Comparison of ENCODE assay signal across 24 cellular contexts in the genomic region with DNA sequence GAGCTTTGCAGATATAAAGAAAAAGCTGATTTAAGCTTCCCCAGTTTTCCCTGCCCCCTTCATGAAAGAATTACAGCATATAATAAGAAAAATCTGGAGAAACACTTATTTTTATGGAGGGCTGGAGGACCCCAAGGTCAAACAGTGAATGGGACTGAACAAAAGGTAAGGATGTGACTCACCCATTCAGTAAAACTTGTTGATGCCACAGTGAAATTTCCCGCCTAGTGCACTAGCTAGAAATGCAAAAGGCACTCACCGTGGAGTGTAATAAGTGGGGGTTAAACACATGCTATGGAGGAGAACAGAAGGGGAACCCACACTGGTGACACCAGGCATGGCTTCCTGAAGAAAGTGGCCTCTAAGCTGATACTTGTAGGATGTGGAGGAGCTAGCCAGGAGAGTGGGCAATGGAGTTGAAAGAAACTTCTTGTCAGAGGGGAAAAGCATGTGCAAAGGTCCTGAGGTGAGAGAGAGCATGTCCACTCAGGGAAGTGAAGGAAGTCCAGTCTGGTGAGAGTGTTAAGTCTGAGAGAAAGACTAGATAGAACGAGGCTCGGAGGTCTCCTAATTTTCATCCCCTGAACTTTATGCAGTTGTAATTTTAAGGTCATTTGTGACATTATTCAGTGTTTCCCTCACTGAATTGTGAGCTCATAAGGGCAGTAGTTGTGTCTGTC.
DNase-seq lines count a peak whose midpoint lies in the region; ATAC-seq, FAIRE-seq and TF ChIP-seq lines count a peak whose summit lies in the region.
"Had no signal": no experiment of that assay in that cellular context is flagged by ENCODE, and none has a peak within 500 bp of the region (broad histone marks: within the 10 kb centered on the region; RNA-seq: fewer than 3 reads in every experiment).

No MANE protein-coding gene starts in this region.

- no peak for DNase-seq in activated CD8-positive, alpha-beta T cell treated with anti-CD3 and anti-CD28 coated beads for 36 hours
- no peak for DNase-seq in activated CD8-positive, alpha-beta T cell treated with anti-CD3 and anti-CD28 coated beads, Interleukin-2, amount 10 ng/mL, durations not matched to agents 7 days and 5 days
- DNase-seq in right cardiac atrium (no peak), Right ventricle myocardium inferior (ENCODE audit: missing footprints) (no peak), fibroblast of pulmonary artery (ENCODE audit: low read depth) (peak; percentile 30), urothelium cell line (ENCODE audit: low spot score) (no peak), nephron progenitor cell (no peak), pons (ENCODE audit: low spot score) (no peak)
- DNase-seq: ACHN; CD4-positive, alpha-beta T cell; COR-L47; DMS79; KG1; NCI-H1105; NCI-H2029 treated with DMSO at 0.1 percent for 48 hours; NCI-H345; NCI-H524; NCI-H774; NK-92 treated with Interleukin-12 subunit alpha and Interleukin-12 subunit beta, amount 100 ng/mL, for 24 hours had no signal

- H3K27me3 Mint-ChIP-seq in activated CD8-positive, alpha-beta T cell treated with anti-CD3 and anti-CD28 coated beads for 36 hours, result no peaks in the 10 kb centered on the region
- no peaks in the 10 kb centered on the region for H3K27me3 Mint-ChIP-seq in activated CD8-positive, alpha-beta T cell treated with anti-CD3 and anti-CD28 coated beads, Interleukin-2, amount 10 ng/mL, durations not matched to agents 7 days and 5 days (ENCODE audit: low read depth)
- peaks cover 9% of the 10 kb centered on the region for H3K27me3 Mint-ChIP-seq in nephron progenitor cell (ENCODE audit: low read depth, poor library complexity)
- H3K27me3 Mint-ChIP-seq: CD4-positive, alpha-beta T cell had no signal

- H3K4me3 ChIP-seq in right cardiac atrium (ENCODE audit: low read length) (no peak overlapping the region), fibroblast of pulmonary artery (replicated peaks; ENCODE audit: low read depth, low read length) (no peak overlapping the region)
- H3K4me3 ChIP-seq: BLaER1 had no signal

- peak overlapping the region; percentile 47 for H3K27ac Mint-ChIP-seq in activated CD8-positive, alpha-beta T cell treated with anti-CD3 and anti-CD28 coated beads for 36 hours
- H3K27ac Mint-ChIP-seq in activated CD8-positive, alpha-beta T cell treated with anti-CD3 and anti-CD28 coated beads, Interleukin-2, amount 10 ng/mL, durations not matched to agents 7 days and 5 days, result no peak overlapping the region
- no peak overlapping the region for H3K27ac Mint-ChIP-seq in nephron progenitor cell
- H3K27ac Mint-ChIP-seq: CD4-positive, alpha-beta T cell had no signal

- POLR2A ChIA-PET in activated CD8-positive, alpha-beta T cell treated with anti-CD3 and anti-CD28 coated beads for 36 hours (lab: Charles Lee), result interaction anchor here (0.8 kb wide), 1 partner anchor 48 kb away, joined by 3 read pairs; no protein-coding TSS in a partner anchor
- POLR2A ChIA-PET in activated CD8-positive, alpha-beta T cell treated with anti-CD3 and anti-CD28 coated beads, Interleukin-2, amount 10 ng/mL, durations not matched to agents 7 days and 5 days (lab: Charles Lee), result no interaction called here

- no peaks in the 10 kb centered on the region for H3K27me3 ChIP-seq in right cardiac atrium (ENCODE audit: control insufficient read depth, insufficient read depth)
- H3K27me3 ChIP-seq: BLaER1 had no signal

- no peaks in the 10 kb centered on the region for H3K4me1 ChIP-seq in right cardiac atrium (ENCODE audit: control insufficient read depth, insufficient read depth, low read length)
- H3K4me1 ChIP-seq: BLaER1 had no signal

- WGBS in right cardiac atrium, result 85% methylated on average over 4 of the region's 4 CpGs

- TF ChIP-seq CTCF in activated CD8-positive, alpha-beta T cell treated with anti-CD3 and anti-CD28 coated beads for 36 hours (IDR thresholded peaks at IDR 0.05), result no peak
- TF ChIP-seq CTCF in fibroblast of pulmonary artery (IDR thresholded peaks at IDR 0.05; ENCODE audit: low read length, missing control alignments), result no peak
- no peak for TF ChIP-seq CTCF in nephron progenitor cell (IDR thresholded peaks at IDR 0.05)

- intact Hi-C loops in activated CD8-positive, alpha-beta T cell treated with anti-CD3 and anti-CD28 coated beads for 36 hours (cut with micrococcal nuclease), result no loop called here
- intact Hi-C loops in right cardiac atrium (cut with DNase I), result no loop called here
- intact Hi-C loops in Right ventricle myocardium inferior (cut with DNase I), result no loop called here

- H3K9me3 ChIP-seq in right cardiac atrium (ENCODE audit: control insufficient read depth, low read length), result no peaks in the 10 kb centered on the region
- H3K9me3 ChIP-seq: BLaER1 had no signal

- no peak for ATAC-seq in activated CD8-positive, alpha-beta T cell treated with anti-CD3 and anti-CD28 coated beads for 36 hours
- ATAC-seq in activated CD8-positive, alpha-beta T cell treated with anti-CD3 and anti-CD28 coated beads, Interleukin-2, amount 10 ng/mL, durations not matched to agents 7 days and 5 days, result no peak
- ATAC-seq in right cardiac atrium (no peak), Right ventricle myocardium inferior (no peak)
- ATAC-seq: Panc1 had no signal

- H3K9me3 Mint-ChIP-seq in activated CD8-positive, alpha-beta T cell treated with anti-CD3 and anti-CD28 coated beads for 36 hours, result no peaks in the 10 kb centered on the region
- H3K9me3 Mint-ChIP-seq in activated CD8-positive, alpha-beta T cell treated with anti-CD3 and anti-CD28 coated beads, Interleukin-2, amount 10 ng/mL, durations not matched to agents 7 days and 5 days (ENCODE audit: insufficient read depth), result no peaks in the 10 kb centered on the region
- H3K9me3 Mint-ChIP-seq in nephron progenitor cell, result peaks cover 10% of the 10 kb centered on the region
- H3K9me3 Mint-ChIP-seq: CD4-positive, alpha-beta T cell had no signal

- no peak overlapping the region for H3K4me3 Mint-ChIP-seq in activated CD8-positive, alpha-beta T cell treated with anti-CD3 and anti-CD28 coated beads for 36 hours
- no peak overlapping the region for H3K4me3 Mint-ChIP-seq in activated CD8-positive, alpha-beta T cell treated with anti-CD3 and anti-CD28 coated beads, Interleukin-2, amount 10 ng/mL, durations not matched to agents 7 days and 5 days
- H3K4me3 Mint-ChIP-seq in nephron progenitor cell, result no peak overlapping the region
- H3K4me3 Mint-ChIP-seq: CD4-positive, alpha-beta T cell had no signal

- peaks cover 18% of the 10 kb centered on the region for H3K36me3 Mint-ChIP-seq in activated CD8-positive, alpha-beta T cell treated with anti-CD3 and anti-CD28 coated beads for 36 hours (ENCODE audit: low read depth)
- H3K36me3 Mint-ChIP-seq in activated CD8-positive, alpha-beta T cell treated with anti-CD3 and anti-CD28 coated beads, Interleukin-2, amount 10 ng/mL, durations not matched to agents 7 days and 5 days (ENCODE audit: low read depth), result no peaks in the 10 kb centered on the region
- H3K36me3 Mint-ChIP-seq in nephron progenitor cell (ENCODE audit: low read depth), result peaks cover 22% of the 10 kb centered on the region

- no peaks in the 10 kb centered on the region for H3K4me1 Mint-ChIP-seq in activated CD8-positive, alpha-beta T cell treated with anti-CD3 and anti-CD28 coated beads for 36 hours (ENCODE audit: low read depth)
- no peaks in the 10 kb centered on the region for H3K4me1 Mint-ChIP-seq in activated CD8-positive, alpha-beta T cell treated with anti-CD3 and anti-CD28 coated beads, Interleukin-2, amount 10 ng/mL, durations not matched to agents 7 days and 5 days (ENCODE audit: low read depth)
- H3K4me1 Mint-ChIP-seq in nephron progenitor cell, result no peaks in the 10 kb centered on the region

- CTCF ChIA-PET in activated CD8-positive, alpha-beta T cell treated with anti-CD3 and anti-CD28 coated beads for 36 hours (lab: Charles Lee), result interaction anchor here (0.9 kb wide), 1 partner anchor 12 kb away, joined by 3 read pairs; no protein-coding TSS in a partner anchor
- CTCF ChIA-PET in activated CD8-positive, alpha-beta T cell treated with anti-CD3 and anti-CD28 coated beads, Interleukin-2, amount 10 ng/mL, durations not matched to agents 7 days and 5 days (lab: Charles Lee), result interaction anchor here (1.0 kb wide), 1 partner anchor 56 kb away, joined by 3 read pairs; no protein-coding TSS in a partner anchor

- peak overlapping the region; percentile 39 for H3K27ac ChIP-seq in right cardiac atrium (ENCODE audit: low read length)
- H3K27ac ChIP-seq: 22Rv1, BLaER1, HL-60 had no signal

- FAIRE-seq in urothelium cell line (lab: Jason Lieb, UNC), result peak; percentile 87
- FAIRE-seq: H54 had no signal
